ENCODE assay signal across 8 cellular contexts in genomic region chr21:31731112-31731801, GRCh38. TPM values are rescaled to one million over a fixed set of nuclear protein-coding genes. Genes with fewer than 3 reads are reported as not detected.
DNase-seq lines count a peak whose midpoint lies in the region; ATAC-seq lines count a peak whose summit lies in the region.

No MANE protein-coding gene starts in this region.

- intact Hi-C loops in right cardiac atrium (cut with DNase I) (no loop called here), sciatic nerve (cut with DNase I) (no loop called here)

- no peaks in the 10 kb centered on the region for H3K27me3 Mint-ChIP-seq in activated naive CD8-positive, alpha-beta T cell treated with anti-CD3 and anti-CD28 coated beads, Interleukin-2, amount 50 U/mL, for 24 hours

- peak overlapping the region; percentile 79 for H3K4me3 ChIP-seq in ACC112 (ENCODE audit: low read depth, low read length)
- H3K4me3 ChIP-seq in right cardiac atrium (ENCODE audit: low read length), result peak overlapping the region; percentile 96

- no peaks in the 10 kb centered on the region for H3K9me3 Mint-ChIP-seq in activated naive CD8-positive, alpha-beta T cell treated with anti-CD3 and anti-CD28 coated beads, Interleukin-2, amount 50 U/mL, for 24 hours

- H3K27ac ChIP-seq in ACC112 (ENCODE audit: low read depth, low read length), result peak overlapping the region; percentile 86
- H3K27ac ChIP-seq in right cardiac atrium (ENCODE audit: low read length), result peak overlapping the region; percentile 97

- H3K79me2 ChIP-seq in ACC112 (ENCODE audit: control insufficient read depth, insufficient read depth, low read length, unreplicated experiment), result peaks cover 63% of the 10 kb centered on the region

- no peak overlapping the region for H3K4me3 Mint-ChIP-seq in activated naive CD8-positive, alpha-beta T cell treated with anti-CD3 and anti-CD28 coated beads, Interleukin-2, amount 50 U/mL, for 24 hours

- WGBS in right cardiac atrium, result under 1% methylated on average over 74 of the region's 74 CpGs

- peak overlapping the region; percentile 67 for H2AFZ ChIP-seq in ACC112 (ENCODE audit: low read length, unreplicated experiment)

- DNase-seq in SK-N-DZ (ENCODE audit: low spot score) (peak; percentile 33), right cardiac atrium (peak; percentile 52 to 82 (median 77)), sciatic nerve (ENCODE audit: low spot score) (peak; percentile 72), NCI-H1048 (lab: John Stamatoyannopoulos, UW) (no peak)
- DNase-seq in activated naive CD8-positive, alpha-beta T cell treated with anti-CD3 and anti-CD28 coated beads, Interleukin-2, amount 50 U/mL, for 24 hours, result peak; percentile 54

- no peaks in the 10 kb centered on the region for H3K36me3 ChIP-seq in ACC112 (ENCODE audit: insufficient read depth, low read length)

- peak; percentile 5 for ATAC-seq in GM18517 (IDR thresholded peaks at IDR 0.05; ENCODE audit: unreplicated experiment)
- peak; percentile 19 for ATAC-seq in HG03097 (IDR thresholded peaks at IDR 0.05; ENCODE audit: low FRiP score, unreplicated experiment)
- ATAC-seq in activated naive CD8-positive, alpha-beta T cell treated with anti-CD3 and anti-CD28 coated beads, Interleukin-2, amount 50 U/mL, for 24 hours, result peak; percentile 15
- ATAC-seq in right cardiac atrium, result peak; percentile 10 to 30
- peak; percentile 27 for ATAC-seq in sciatic nerve

- peak overlapping the region; percentile 83 for H3K27ac Mint-ChIP-seq in activated naive CD8-positive, alpha-beta T cell treated with anti-CD3 and anti-CD28 coated beads, Interleukin-2, amount 50 U/mL, for 24 hours

- H3K4me1 ChIP-seq in ACC112 (ENCODE audit: control insufficient read depth, insufficient read depth, low read length, unreplicated experiment) (peaks cover 25% of the 10 kb centered on the region), right cardiac atrium (ENCODE audit: control insufficient read depth, insufficient read depth, low read length) (peaks cover 6% of the 10 kb centered on the region)

- peaks cover 20% of the 10 kb centered on the region for H3K4me1 Mint-ChIP-seq in activated naive CD8-positive, alpha-beta T cell treated with anti-CD3 and anti-CD28 coated beads, Interleukin-2, amount 50 U/mL, for 24 hours

- H3K27me3 ChIP-seq in ACC112 (ENCODE audit: insufficient read depth, low read length) (no peaks in the 10 kb centered on the region), right cardiac atrium (ENCODE audit: control insufficient read depth, insufficient read depth) (no peaks in the 10 kb centered on the region)

- H3K9me3 ChIP-seq in right cardiac atrium (ENCODE audit: control insufficient read depth, low read length), result no peaks in the 10 kb centered on the region

- H3K36me3 Mint-ChIP-seq in activated naive CD8-positive, alpha-beta T cell treated with anti-CD3 and anti-CD28 coated beads, Interleukin-2, amount 50 U/mL, for 24 hours (ENCODE audit: low read depth), result peaks cover 16% of the 10 kb centered on the region

RNA-seq across cellular contexts. Expression of gene SCAF4, which starts 0.7 kb away (rescaled TPM):
- polyA plus RNA-seq in SK-N-DZ (2014; cell fraction: cytosol; rRNA removed), result 5.2 TPM in 2 replicates
- polyA plus RNA-seq in SK-N-DZ (2014; cell fraction: nucleus; rRNA removed), result 6.7 and 23.3 TPM in 2 replicates
- total RNA-seq in right cardiac atrium (10 to 100 TPM; 17.4 to 22.1 (median 20.3) TPM), sciatic nerve (36.6 TPM)
- 9.7 TPM for polyA plus RNA-seq in right cardiac atrium
